ENCODE assay signal across 8 cellular contexts in genomic region chr3:159765025-159765859, GRCh38.
A peak's percentile ranks its signal among the peaks of the same experiment; 100 is the strongest.
DNase-seq lines count a peak whose midpoint lies in the region; ATAC-seq and TF ChIP-seq lines count a peak whose summit lies in the region.

No MANE protein-coding gene starts in this region.

- H3K9me3 Mint-ChIP-seq in activated naive CD4-positive, alpha-beta T cell treated with anti-CD3 and anti-CD28 coated beads for 36 hours: no peaks in the 10 kb centered on the region

- ATAC-seq in omental fat pad (ENCODE audit: low FRiP score): peak; percentile 70
- ATAC-seq in activated CD4-positive, CD25-positive, alpha-beta regulatory T cell treated with anti-CD3 and anti-CD28 coated beads, Interleukin-2, amount 50 U/mL, for 24 hours: no peak

- peak; percentile 8 for DNase-seq in activated naive CD4-positive, alpha-beta T cell treated with anti-CD3 and anti-CD28 coated beads for 36 hours
- DNase-seq in activated naive CD4-positive, alpha-beta T cell treated with Interleukin-2 at 50 U/mL for 16 hours: no peak
- DNase-seq in NCI-H2227 (lab: John Stamatoyannopoulos, UW; ENCODE audit: unreplicated experiment): peak; percentile 52
- DNase-seq in amniotic stem cell (lab: John Stamatoyannopoulos, UW): peak; percentile 99
- DNase-seq in cardiac septum (ENCODE audit: low spot score): peak; percentile 93
- DNase-seq in omental fat pad (ENCODE audit: low spot score): peak; percentile 63
- DNase-seq in NCI-H1694 (lab: John Stamatoyannopoulos, UW): no peak

- no peak for TF ChIP-seq CTCF in omental fat pad (IDR thresholded peaks at IDR 0.05)

- H3K27ac Mint-ChIP-seq in activated naive CD4-positive, alpha-beta T cell treated with anti-CD3 and anti-CD28 coated beads for 36 hours: no peak overlapping the region

- H3K27me3 Mint-ChIP-seq in activated naive CD4-positive, alpha-beta T cell treated with anti-CD3 and anti-CD28 coated beads for 36 hours (ENCODE audit: low read depth): peaks cover 42% of the 10 kb centered on the region

- peak overlapping the region; percentile 46 for H3K4me3 Mint-ChIP-seq in activated naive CD4-positive, alpha-beta T cell treated with anti-CD3 and anti-CD28 coated beads for 36 hours

- CTCF ChIA-PET in activated naive CD4-positive, alpha-beta T cell treated with anti-CD3 and anti-CD28 coated beads for 36 hours (lab: Charles Lee): no interaction called here

- no peaks in the 10 kb centered on the region for H3K36me3 Mint-ChIP-seq in activated naive CD4-positive, alpha-beta T cell treated with anti-CD3 and anti-CD28 coated beads for 36 hours (ENCODE audit: low read depth)

- peaks cover 16% of the 10 kb centered on the region for H3K4me1 Mint-ChIP-seq in activated naive CD4-positive, alpha-beta T cell treated with anti-CD3 and anti-CD28 coated beads for 36 hours (ENCODE audit: low read depth)

- intact Hi-C loops in activated naive CD4-positive, alpha-beta T cell treated with anti-CD3 and anti-CD28 coated beads for 36 hours (cut with micrococcal nuclease): no loop called here
- intact Hi-C loops in cardiac septum (cut with DNase I): loop anchor here (2.0 to 10.0 kb wide), 5 partner anchors 30 to 120 kb away; no protein-coding TSS in a partner anchor

Comparison
In these comparisons a context has a peak if more than half of its experiments do, and no peak if none do; other contexts are left out.
1. DNase-seq: peak in activated naive CD4-positive, alpha-beta T cell treated with anti-CD3 and anti-CD28 coated beads for 36 hours (single experiment), NCI-H2227 (single experiment), amniotic stem cell (single experiment), cardiac septum (single experiment) and omental fat pad (single experiment); none in activated naive CD4-positive, alpha-beta T cell treated with Interleukin-2 at 50 U/mL for 16 hours (single experiment) and NCI-H1694 (single experiment).